ENCODE assay signal across 28 cellular contexts in the genomic region with DNA sequence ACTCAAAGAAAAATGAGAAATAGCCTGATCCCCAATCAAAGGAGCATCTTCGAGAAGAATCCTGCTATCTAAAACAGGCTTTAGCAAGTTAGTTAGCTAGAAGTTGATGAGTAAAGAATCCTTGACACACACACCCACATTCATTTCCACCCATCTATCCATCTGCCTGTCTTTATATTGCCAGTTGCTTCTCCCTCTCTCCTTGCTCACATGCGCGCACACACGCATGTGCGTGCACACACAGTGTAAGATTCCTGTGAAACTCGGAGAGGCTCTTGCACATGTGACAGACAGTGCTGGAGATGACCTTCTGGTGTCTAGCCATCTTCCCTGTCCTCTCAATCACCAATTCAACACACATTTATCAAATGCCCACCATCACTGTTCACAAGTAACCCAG.
"Had no signal": no experiment of that assay in that cellular context is flagged by ENCODE, and none has a peak within 500 bp of the region (broad histone marks: within the 10 kb centered on the region; RNA-seq: fewer than 3 reads in every experiment).

No MANE protein-coding gene starts in this region.

- H3K4me3 ChIP-seq: left lung, lower lobe of right lung, neural progenitor cell, skin epidermis, testis, thyroid gland, transverse colon, upper lobe of left lung, vagina had no signal

- H3K9me3 ChIP-seq: testis, thyroid gland had no signal

- H3K36me3 ChIP-seq: left lung, lower lobe of right lung, neural progenitor cell, neutrophil, thyroid gland, transverse colon, upper lobe of left lung, vagina had no signal

- H3K4me1 ChIP-seq: left lung, lower lobe of right lung, parathyroid adenoma, testis, thyroid gland, upper lobe of left lung, vagina had no signal

- ATAC-seq: left colon; left lung; lower lobe of right lung; natural killer cell; right cardiac atrium; sciatic nerve; stimulated activated memory B cell treated with anti-CD40 and anti-IgM and Interleukin-4, amounts not matched to agents 10 μg/mL and 1 μg/mL and 100 μg/mL, for 72 hours; stimulated activated naive CD8-positive, alpha-beta T cell treated with anti-CD3 and anti-CD28 coated beads, Interleukin-15, amount 100 ng/mL, for 72 hours had no signal

- H3K27ac ChIP-seq: left lung, lower lobe of right lung, neural progenitor cell, neutrophil, parathyroid adenoma, skin epidermis, testis, thyroid gland, transverse colon, upper lobe of left lung, vagina had no signal

- DNase-seq: hippocampal formation; kidney; left colon; left lung; lower lobe of right lung; mammary epithelial cell; mesenchymal stem cell; naive B cell; natural killer cell; nephron progenitor cell; occipital lobe; retina; right cardiac atrium; stimulated activated CD4-positive, alpha-beta T cell treated with anti-CD3 and anti-CD28 coated beads, Interleukin-4, amount 100 ng/mL, for 24 hours; stimulated activated naive CD4-positive, alpha-beta T cell treated with Interleukin-2 at 50 U/mL for 16 hours; stimulated activated naive CD8-positive, alpha-beta T cell treated with anti-CD3 and anti-CD28 coated beads, Interleukin-15, amount 100 ng/mL, for 72 hours; substantia nigra; testis; thyroid gland; transverse colon; upper lobe of left lung had no signal

- H3K27me3 ChIP-seq: left lung, neural progenitor cell, neutrophil, testis, thyroid gland, transverse colon, upper lobe of left lung, vagina had no signal
